ENCODE assay signal across 1 cellular context in the genomic region with DNA sequence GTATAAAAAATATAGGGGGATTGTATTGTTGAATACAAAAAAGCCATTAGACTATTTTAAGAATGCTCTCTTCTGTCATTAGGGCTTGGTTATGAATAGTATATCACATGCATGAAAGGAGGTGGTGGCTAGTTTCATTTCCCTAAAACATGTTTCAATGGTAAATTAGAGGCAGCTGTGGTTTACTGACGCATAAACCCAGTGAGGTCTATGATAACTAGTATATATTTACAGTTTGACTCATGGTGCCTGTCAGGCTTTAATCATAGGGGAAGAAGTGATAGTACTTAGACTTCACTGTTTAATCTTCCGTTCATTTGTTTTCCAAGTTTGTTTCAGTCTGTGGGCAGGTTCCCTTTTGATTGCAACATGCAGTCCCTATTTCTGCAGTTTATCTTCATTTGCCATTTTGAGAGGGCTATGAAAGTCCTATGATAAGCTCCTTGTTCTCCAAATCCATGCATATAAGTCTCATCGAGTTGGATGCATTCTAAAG.
TF ChIP-seq lines count a peak whose summit lies in the region.

No MANE protein-coding gene starts in this region.

TF ChIP-seq in HepG2, 621 proteins besides CTCF, POLR2A, EP300 and RAD21 (continued from another document):
- TF ChIP-seq, protein P1, sequence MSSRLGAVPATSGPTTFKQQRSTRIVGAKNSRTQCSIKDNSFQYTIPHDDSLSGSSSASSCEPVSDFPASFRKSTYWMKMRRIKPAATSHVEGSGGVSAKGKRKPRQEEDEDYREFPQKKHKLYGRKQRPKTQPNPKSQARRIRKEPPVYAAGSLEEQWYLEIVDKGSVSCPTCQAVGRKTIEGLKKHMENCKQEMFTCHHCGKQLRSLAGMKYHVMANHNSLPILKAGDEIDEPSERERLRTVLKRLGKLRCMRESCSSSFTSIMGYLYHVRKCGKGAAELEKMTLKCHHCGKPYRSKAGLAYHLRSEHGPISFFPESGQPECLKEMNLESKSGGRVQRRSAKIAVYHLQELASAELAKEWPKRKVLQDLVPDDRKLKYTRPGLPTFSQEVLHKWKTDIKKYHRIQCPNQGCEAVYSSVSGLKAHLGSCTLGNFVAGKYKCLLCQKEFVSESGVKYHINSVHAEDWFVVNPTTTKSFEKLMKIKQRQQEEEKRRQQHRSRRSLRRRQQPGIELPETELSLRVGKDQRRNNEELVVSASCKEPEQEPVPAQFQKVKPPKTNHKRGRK (CRISPR knock-in tag; IDR thresholded peaks at IDR 0.05), result no peak
- TF ChIP-seq, protein P2, sequence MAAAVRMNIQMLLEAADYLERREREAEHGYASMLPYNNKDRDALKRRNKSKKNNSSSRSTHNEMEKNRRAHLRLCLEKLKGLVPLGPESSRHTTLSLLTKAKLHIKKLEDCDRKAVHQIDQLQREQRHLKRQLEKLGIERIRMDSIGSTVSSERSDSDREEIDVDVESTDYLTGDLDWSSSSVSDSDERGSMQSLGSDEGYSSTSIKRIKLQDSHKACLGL (CRISPR knock-in tag; IDR thresholded peaks at IDR 0.05), result no peak
- TF ChIP-seq ZNF205 (CRISPR knock-in tag; IDR thresholded peaks at IDR 0.05), result no peak
- TF ChIP-seq, protein P3, sequence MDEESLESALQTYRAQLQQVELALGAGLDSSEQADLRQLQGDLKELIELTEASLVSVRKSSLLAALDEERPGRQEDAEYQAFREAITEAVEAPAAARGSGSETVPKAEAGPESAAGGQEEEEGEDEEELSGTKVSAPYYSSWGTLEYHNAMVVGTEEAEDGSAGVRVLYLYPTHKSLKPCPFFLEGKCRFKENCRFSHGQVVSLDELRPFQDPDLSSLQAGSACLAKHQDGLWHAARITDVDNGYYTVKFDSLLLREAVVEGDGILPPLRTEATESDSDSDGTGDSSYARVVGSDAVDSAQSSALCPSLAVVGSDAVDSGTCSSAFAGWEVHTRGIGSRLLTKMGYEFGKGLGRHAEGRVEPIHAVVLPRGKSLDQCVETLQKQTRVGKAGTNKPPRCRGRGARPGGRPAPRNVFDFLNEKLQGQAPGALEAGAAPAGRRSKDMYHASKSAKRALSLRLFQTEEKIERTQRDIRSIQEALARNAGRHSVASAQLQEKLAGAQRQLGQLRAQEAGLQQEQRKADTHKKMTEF (CRISPR knock-in tag; IDR thresholded peaks at IDR 0.05), result peak; percentile 71
- TF ChIP-seq HDAC2 (CRISPR knock-in tag; IDR thresholded peaks at IDR 0.05), result peak; percentile 68
- no peak for TF ChIP-seq HNRNPK (IDR thresholded peaks at IDR 0.05; ENCODE audit: low read depth, low read length, poor library complexity, severe bottlenecking)
- peak; percentile 88 for TF ChIP-seq FOXA3 (CRISPR knock-in tag; IDR thresholded peaks at IDR 0.05)
- TF ChIP-seq ZNF234 (CRISPR knock-in tag; conservative IDR thresholded peaks at IDR 0.05), result no peak
- TF ChIP-seq NCOA2 (CRISPR knock-in tag; IDR thresholded peaks at IDR 0.05), result peak; percentile 85
- TF ChIP-seq FOXO1 (CRISPR knock-in tag; IDR thresholded peaks at IDR 0.05), result peak; percentile 57; the same call in 1 of the 2 replicates
- TF ChIP-seq, protein P4, sequence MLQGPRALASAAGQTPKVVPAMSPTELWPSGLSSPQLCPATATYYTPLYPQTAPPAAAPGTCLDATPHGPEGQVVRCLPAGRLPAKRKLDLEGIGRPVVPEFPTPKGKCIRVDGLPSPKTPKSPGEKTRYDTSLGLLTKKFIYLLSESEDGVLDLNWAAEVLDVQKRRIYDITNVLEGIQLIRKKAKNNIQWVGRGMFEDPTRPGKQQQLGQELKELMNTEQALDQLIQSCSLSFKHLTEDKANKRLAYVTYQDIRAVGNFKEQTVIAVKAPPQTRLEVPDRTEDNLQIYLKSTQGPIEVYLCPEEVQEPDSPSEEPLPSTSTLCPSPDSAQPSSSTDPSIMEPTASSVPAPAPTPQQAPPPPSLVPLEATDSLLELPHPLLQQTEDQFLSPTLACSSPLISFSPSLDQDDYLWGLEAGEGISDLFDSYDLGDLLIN (CRISPR knock-in tag; IDR thresholded peaks at IDR 0.05; ENCODE audit: borderline replicate concordance), result no peak
- peak; percentile 44; the same call in 1 of the 2 replicates for TF ChIP-seq POGZ (CRISPR knock-in tag; IDR thresholded peaks at IDR 0.05)
- no peak for TF ChIP-seq ZBTB20 (CRISPR knock-in tag; IDR thresholded peaks at IDR 0.05; ENCODE audit: borderline replicate concordance, low read depth)
- TF ChIP-seq LCORL (IDR thresholded peaks at IDR 0.05), result no peak
- no peak for TF ChIP-seq LCORL (CRISPR knock-in tag; IDR thresholded peaks at IDR 0.05)
- TF ChIP-seq ZNF614 (CRISPR knock-in tag; IDR thresholded peaks at IDR 0.05; ENCODE audit: borderline replicate concordance), result no peak; the same call in 1 of the 2 replicates
- TF ChIP-seq, protein P5, sequence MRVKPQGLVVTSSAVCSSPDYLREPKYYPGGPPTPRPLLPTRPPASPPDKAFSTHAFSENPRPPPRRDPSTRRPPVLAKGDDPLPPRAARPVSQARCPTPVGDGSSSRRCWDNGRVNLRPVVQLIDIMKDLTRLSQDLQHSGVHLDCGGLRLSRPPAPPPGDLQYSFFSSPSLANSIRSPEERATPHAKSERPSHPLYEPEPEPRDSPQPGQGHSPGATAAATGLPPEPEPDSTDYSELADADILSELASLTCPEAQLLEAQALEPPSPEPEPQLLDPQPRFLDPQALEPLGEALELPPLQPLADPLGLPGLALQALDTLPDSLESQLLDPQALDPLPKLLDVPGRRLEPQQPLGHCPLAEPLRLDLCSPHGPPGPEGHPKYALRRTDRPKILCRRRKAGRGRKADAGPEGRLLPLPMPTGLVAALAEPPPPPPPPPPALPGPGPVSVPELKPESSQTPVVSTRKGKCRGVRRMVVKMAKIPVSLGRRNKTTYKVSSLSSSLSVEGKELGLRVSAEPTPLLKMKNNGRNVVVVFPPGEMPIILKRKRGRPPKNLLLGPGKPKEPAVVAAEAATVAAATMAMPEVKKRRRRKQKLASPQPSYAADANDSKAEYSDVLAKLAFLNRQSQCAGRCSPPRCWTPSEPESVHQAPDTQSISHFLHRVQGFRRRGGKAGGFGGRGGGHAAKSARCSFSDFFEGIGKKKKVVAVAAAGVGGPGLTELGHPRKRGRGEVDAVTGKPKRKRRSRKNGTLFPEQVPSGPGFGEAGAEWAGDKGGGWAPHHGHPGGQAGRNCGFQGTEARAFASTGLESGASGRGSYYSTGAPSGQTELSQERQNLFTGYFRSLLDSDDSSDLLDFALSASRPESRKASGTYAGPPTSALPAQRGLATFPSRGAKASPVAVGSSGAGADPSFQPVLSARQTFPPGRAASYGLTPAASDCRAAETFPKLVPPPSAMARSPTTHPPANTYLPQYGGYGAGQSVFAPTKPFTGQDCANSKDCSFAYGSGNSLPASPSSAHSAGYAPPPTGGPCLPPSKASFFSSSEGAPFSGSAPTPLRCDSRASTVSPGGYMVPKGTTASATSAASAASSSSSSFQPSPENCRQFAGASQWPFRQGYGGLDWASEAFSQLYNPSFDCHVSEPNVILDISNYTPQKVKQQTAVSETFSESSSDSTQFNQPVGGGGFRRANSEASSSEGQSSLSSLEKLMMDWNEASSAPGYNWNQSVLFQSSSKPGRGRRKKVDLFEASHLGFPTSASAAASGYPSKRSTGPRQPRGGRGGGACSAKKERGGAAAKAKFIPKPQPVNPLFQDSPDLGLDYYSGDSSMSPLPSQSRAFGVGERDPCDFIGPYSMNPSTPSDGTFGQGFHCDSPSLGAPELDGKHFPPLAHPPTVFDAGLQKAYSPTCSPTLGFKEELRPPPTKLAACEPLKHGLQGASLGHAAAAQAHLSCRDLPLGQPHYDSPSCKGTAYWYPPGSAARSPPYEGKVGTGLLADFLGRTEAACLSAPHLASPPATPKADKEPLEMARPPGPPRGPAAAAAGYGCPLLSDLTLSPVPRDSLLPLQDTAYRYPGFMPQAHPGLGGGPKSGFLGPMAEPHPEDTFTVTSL (CRISPR knock-in tag; IDR thresholded peaks at IDR 0.05; ENCODE audit: borderline replicate concordance), result peak; percentile 77; the same call in 1 of the 2 replicates
- TF ChIP-seq, protein P6, sequence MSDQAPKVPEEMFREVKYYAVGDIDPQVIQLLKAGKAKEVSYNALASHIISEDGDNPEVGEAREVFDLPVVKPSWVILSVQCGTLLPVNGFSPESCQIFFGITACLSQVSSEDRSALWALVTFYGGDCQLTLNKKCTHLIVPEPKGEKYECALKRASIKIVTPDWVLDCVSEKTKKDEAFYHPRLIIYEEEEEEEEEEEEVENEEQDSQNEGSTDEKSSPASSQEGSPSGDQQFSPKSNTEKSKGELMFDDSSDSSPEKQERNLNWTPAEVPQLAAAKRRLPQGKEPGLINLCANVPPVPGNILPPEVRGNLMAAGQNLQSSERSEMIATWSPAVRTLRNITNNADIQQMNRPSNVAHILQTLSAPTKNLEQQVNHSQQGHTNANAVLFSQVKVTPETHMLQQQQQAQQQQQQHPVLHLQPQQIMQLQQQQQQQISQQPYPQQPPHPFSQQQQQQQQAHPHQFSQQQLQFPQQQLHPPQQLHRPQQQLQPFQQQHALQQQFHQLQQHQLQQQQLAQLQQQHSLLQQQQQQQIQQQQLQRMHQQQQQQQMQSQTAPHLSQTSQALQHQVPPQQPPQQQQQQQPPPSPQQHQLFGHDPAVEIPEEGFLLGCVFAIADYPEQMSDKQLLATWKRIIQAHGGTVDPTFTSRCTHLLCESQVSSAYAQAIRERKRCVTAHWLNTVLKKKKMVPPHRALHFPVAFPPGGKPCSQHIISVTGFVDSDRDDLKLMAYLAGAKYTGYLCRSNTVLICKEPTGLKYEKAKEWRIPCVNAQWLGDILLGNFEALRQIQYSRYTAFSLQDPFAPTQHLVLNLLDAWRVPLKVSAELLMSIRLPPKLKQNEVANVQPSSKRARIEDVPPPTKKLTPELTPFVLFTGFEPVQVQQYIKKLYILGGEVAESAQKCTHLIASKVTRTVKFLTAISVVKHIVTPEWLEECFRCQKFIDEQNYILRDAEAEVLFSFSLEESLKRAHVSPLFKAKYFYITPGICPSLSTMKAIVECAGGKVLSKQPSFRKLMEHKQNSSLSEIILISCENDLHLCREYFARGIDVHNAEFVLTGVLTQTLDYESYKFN (CRISPR knock-in tag; conservative IDR thresholded peaks at IDR 0.05), result peak; percentile 75
